ENCODE assay signal across 12 cellular contexts in the genomic region with DNA sequence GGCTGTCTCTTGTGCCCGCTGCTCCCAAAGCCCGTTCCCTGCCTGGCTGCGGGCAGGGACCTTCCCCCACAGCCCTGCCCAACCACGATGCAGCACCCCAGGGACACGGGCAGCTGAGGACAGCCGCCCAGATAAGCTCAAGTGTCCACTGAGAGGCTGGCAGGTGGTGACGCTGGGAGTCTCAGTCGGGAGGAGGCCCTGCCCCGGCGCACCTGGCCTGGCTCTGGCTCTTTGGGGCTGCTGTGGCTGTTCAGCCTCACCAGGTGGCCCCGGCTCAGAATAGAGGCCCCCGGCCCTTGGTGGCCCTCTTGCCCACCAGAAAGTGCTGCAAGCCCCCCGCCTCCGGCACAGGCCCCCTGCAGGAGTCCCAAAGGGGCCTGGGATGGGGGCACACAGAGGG. TPM values are rescaled to one million over a fixed set of nuclear protein-coding genes. Genes with fewer than 3 reads are reported as not detected.
A peak's percentile ranks its signal among the peaks of the same experiment; 100 is the strongest.
DNase-seq lines count a peak whose midpoint lies in the region; ATAC-seq, FAIRE-seq and TF ChIP-seq lines count a peak whose summit lies in the region.
"Had no signal": no experiment of that assay in that cellular context is flagged by ENCODE, and none has a peak within 500 bp of the region (broad histone marks: within the 10 kb centered on the region; RNA-seq: fewer than 3 reads in every experiment).

No MANE protein-coding gene starts in this region.

- H3K9ac ChIP-seq in kidney (ENCODE audit: low read length in 2 of 2), result no peak overlapping the region

- no peak overlapping the region for H3K4me3 ChIP-seq in kidney (ENCODE audit: low read length in 2 of 2)
- H3K4me3 ChIP-seq in urinary bladder (ENCODE audit: low read depth, low read length), result no peak overlapping the region
- H3K4me3 ChIP-seq: skin epidermis, tibial nerve had no signal

- H3K27me3 Mint-ChIP-seq in activated T-cell treated with anti-CD3 and anti-CD28 coated beads, Interleukin-2, amount 50 U/mL, for 4 hours (ENCODE audit: low read depth), result no peaks in the 10 kb centered on the region
- H3K27me3 Mint-ChIP-seq: activated naive CD8-positive, alpha-beta T cell; naive thymus-derived CD8-positive, alpha-beta T cell had no signal

- peaks cover 2% of the 10 kb centered on the region for H3K36me3 Mint-ChIP-seq in activated T-cell treated with anti-CD3 and anti-CD28 coated beads, Interleukin-2, amount 50 U/mL, for 4 hours (ENCODE audit: insufficient read depth)
- H3K36me3 Mint-ChIP-seq: activated naive CD8-positive, alpha-beta T cell; naive thymus-derived CD8-positive, alpha-beta T cell had no signal

- ATAC-seq in activated T-cell treated with anti-CD3 and anti-CD28 coated beads, Interleukin-2, amount 50 U/mL, for 4 hours, result no peak
- ATAC-seq in HG03045 (IDR thresholded peaks at IDR 0.05; ENCODE audit: unreplicated experiment), result no peak
- ATAC-seq: naive thymus-derived CD8-positive, alpha-beta T cell had no signal

- DNase-seq in NCI-H82 (lab: John Stamatoyannopoulos, UW) (peak; percentile 16), NCI-H82 treated with DMSO at 0.1 percent for 48 hours (lab: John Stamatoyannopoulos, UW; ENCODE audit: unreplicated experiment) (no peak), NCI-H774 (lab: John Stamatoyannopoulos, UW) (peak; percentile 72), kidney (peak; percentile 80), mesenteric fat pad (ENCODE audit: low spot score) (no peak)
- DNase-seq in activated T-cell treated with anti-CD3 and anti-CD28 coated beads, Interleukin-2, amount 50 U/mL, for 4 hours, result no peak
- DNase-seq: naive thymus-derived CD8-positive, alpha-beta T cell had no signal

- intact Hi-C loops in kidney (cut with DNase I), result no loop called here

- no peaks in the 10 kb centered on the region for H3K9me3 Mint-ChIP-seq in activated T-cell treated with anti-CD3 and anti-CD28 coated beads, Interleukin-2, amount 50 U/mL, for 4 hours
- H3K9me3 Mint-ChIP-seq: naive thymus-derived CD8-positive, alpha-beta T cell had no signal

- H3K9me3 ChIP-seq in kidney (ENCODE audit: control insufficient read depth in 1 of 2, low read length in 2 of 2), result no peaks in the 10 kb centered on the region
- H3K9me3 ChIP-seq: tibial nerve had no signal

- H3K4me3 Mint-ChIP-seq in activated T-cell treated with anti-CD3 and anti-CD28 coated beads, Interleukin-2, amount 50 U/mL, for 4 hours, result no peak overlapping the region
- H3K4me3 Mint-ChIP-seq: activated naive CD8-positive, alpha-beta T cell; naive thymus-derived CD8-positive, alpha-beta T cell had no signal

- H3K36me3 ChIP-seq in kidney (ENCODE audit: control insufficient read depth in 1 of 2, insufficient read depth in 2 of 2, low read length in 2 of 2) (peaks cover 0 to 4% of the 10 kb centered on the region in 2 donors), urinary bladder (ENCODE audit: insufficient read depth) (no peaks in the 10 kb centered on the region)

- 78% methylated on average over 14 of the region's 14 CpGs for WGBS in urinary bladder

- peaks cover 7% of the 10 kb centered on the region for H3K4me1 Mint-ChIP-seq in activated T-cell treated with anti-CD3 and anti-CD28 coated beads, Interleukin-2, amount 50 U/mL, for 4 hours (ENCODE audit: low read depth)

- H3K27ac ChIP-seq in kidney (ENCODE audit: low read depth in 2 of 2, low read length in 2 of 2), result no peak overlapping the region
- peak overlapping the region; percentile 74 for H3K27ac ChIP-seq in urinary bladder (ENCODE audit: low read depth)

- TF ChIP-seq CTCF in kidney (IDR thresholded peaks at IDR 0.05; ENCODE audit: borderline replicate concordance, extremely low read depth, insufficient read depth), result no peak

- H3K4me1 ChIP-seq in kidney (ENCODE audit: control insufficient read depth in 1 of 2, insufficient read depth in 1 of 2, low read depth in 1 of 2, low read length in 2 of 2), result peaks cover 4 to 48% of the 10 kb centered on the region in 2 donors
- peaks cover 2% of the 10 kb centered on the region for H3K4me1 ChIP-seq in urinary bladder (ENCODE audit: insufficient read depth)

- no peak for FAIRE-seq in kidney (lab: Jason Lieb, UNC)

RNA-seq across cellular contexts. Expression of gene NTHL1, which starts 5.5 kb away (rescaled TPM):
- 15.3 TPM for total RNA-seq in kidney
- polyA plus RNA-seq in kidney (ENCODE audit: insufficient read depth, low read depth, low replicate concordance), result 36.0 TPM
- 13.7 TPM for total RNA-seq in urinary bladder
- 28.5 TPM for polyA plus RNA-seq in urinary bladder
- total RNA-seq in activated T-cell treated with anti-CD3 and anti-CD28 coated beads, Interleukin-2, amount 50 U/mL, for 4 hours, result 10 to 100 TPM; 30.5 to 43.5 (median 34.8) TPM
- total RNA-seq in mesenteric fat pad, result 9.9 TPM

RNA-seq across cellular contexts. Expression of gene TSC2, which starts 5.6 kb away (rescaled TPM):
- total RNA-seq in kidney (151 TPM), urinary bladder (50.2 TPM), mesenteric fat pad (88.3 TPM)
- polyA plus RNA-seq in kidney (ENCODE audit: insufficient read depth, low read depth, low replicate concordance) (40.0 TPM), urinary bladder (55.9 TPM)
- 10 to 100 TPM; 87.6 to 98.0 (median 94.5) TPM for total RNA-seq in activated T-cell treated with anti-CD3 and anti-CD28 coated beads, Interleukin-2, amount 50 U/mL, for 4 hours

RNA-seq across cellular contexts. Expression of gene NHERF2, which starts 15.5 kb away (rescaled TPM):
- 238 TPM for total RNA-seq in kidney
- polyA plus RNA-seq in kidney (ENCODE audit: insufficient read depth, low read depth, low replicate concordance), result 405 TPM
- 25.9 TPM for total RNA-seq in urinary bladder
- polyA plus RNA-seq in urinary bladder, result 111 TPM
- 1 to 10 TPM; 2.0 to 4.4 (median 2.0) TPM for total RNA-seq in activated T-cell treated with anti-CD3 and anti-CD28 coated beads, Interleukin-2, amount 50 U/mL, for 4 hours
- 238 TPM for total RNA-seq in mesenteric fat pad

RNA-seq across cellular contexts. Expression of gene NPW, which starts 22.6 kb away (rescaled TPM):
- total RNA-seq in kidney (not detected), urinary bladder (not detected), mesenteric fat pad (0.58 TPM)
- polyA plus RNA-seq in kidney (ENCODE audit: insufficient read depth, low read depth, low replicate concordance) (not detected), urinary bladder (0.08 TPM)
- 10 to 100 TPM in 2 of 3 donors, 1 to 10 TPM in 1; 9.2 to 19.0 (median 13.1) TPM for total RNA-seq in activated T-cell treated with anti-CD3 and anti-CD28 coated beads, Interleukin-2, amount 50 U/mL, for 4 hours
- total RNA-seq: naive thymus-derived CD8-positive, alpha-beta T cell had no signal
- polyA plus RNA-seq: naive thymus-derived CD8-positive, alpha-beta T cell had no signal

RNA-seq across cellular contexts. Expression of gene ZNF598, which starts 32.5 kb away (rescaled TPM):
- 34.9 TPM for total RNA-seq in kidney
- 14.3 TPM for polyA plus RNA-seq in kidney (ENCODE audit: insufficient read depth, low read depth, low replicate concordance)
- total RNA-seq in urinary bladder, result 6.3 TPM
- polyA plus RNA-seq in urinary bladder, result 38.4 TPM
- total RNA-seq in activated T-cell treated with anti-CD3 and anti-CD28 coated beads, Interleukin-2, amount 50 U/mL, for 4 hours, result 100 to 1,000 TPM; 118 to 127 (median 126) TPM
- 50.5 TPM for total RNA-seq in mesenteric fat pad

Comparison
In these comparisons a context has a peak if more than half of its experiments do, and no peak if none do; other contexts are left out.
1. DNase-seq: peak in NCI-H82 (single experiment), NCI-H774 (single experiment) and kidney (single experiment); none in NCI-H82 treated with DMSO at 0.1 percent for 48 hours (single experiment), activated T-cell treated with anti-CD3 and anti-CD28 coated beads, Interleukin-2, amount 50 U/mL, for 4 hours (single experiment) and mesenteric fat pad (single experiment).